12 cellular contexts compared by ENCODE assay signal in genomic region chr5:1325870-1326546, GRCh38. TPM values are rescaled to one million over a fixed set of nuclear protein-coding genes. Genes with fewer than 3 reads are reported as not detected.
DNase-seq lines count a peak whose midpoint lies in the region; ATAC-seq, FAIRE-seq and TF ChIP-seq lines count a peak whose summit lies in the region.
"Had no signal": no experiment of that assay in that cellular context is flagged by ENCODE, and none has a peak within 500 bp of the region (broad histone marks: within the 10 kb centered on the region; RNA-seq: fewer than 3 reads in every experiment).

No MANE protein-coding gene starts in this region.

- no peak overlapping the region for H3K27ac ChIP-seq in testis
- no peak overlapping the region for H3K27ac ChIP-seq in esophagus muscularis mucosa (replicated peaks in 1 of 4)

- H3K27me3 Mint-ChIP-seq in activated naive CD8-positive, alpha-beta T cell treated with anti-CD3 and anti-CD28 coated beads, Interleukin-2, amount 10 ng/mL, durations not matched to agents 7 days and 5 days, result no peaks in the 10 kb centered on the region
- no peaks in the 10 kb centered on the region for H3K27me3 Mint-ChIP-seq in activated naive CD8-positive, alpha-beta T cell treated with anti-CD3 and anti-CD28 coated beads for 36 hours
- no peaks in the 10 kb centered on the region for H3K27me3 Mint-ChIP-seq in stimulated activated naive B cell treated with anti-CD40 and anti-IgM and Interleukin-4, amounts not matched to agents 10 μg/mL and 1 μg/mL and 100 μg/mL, for 72 hours

- no peak for TF ChIP-seq POLR2A in testis (IDR thresholded peaks at IDR 0.05)
- no peak for TF ChIP-seq POLR2A in esophagus muscularis mucosa (IDR thresholded peaks at IDR 0.05; ENCODE audit: low read depth)

- no peak for TF ChIP-seq EP300 in esophagus muscularis mucosa (IDR thresholded peaks at IDR 0.05)

- H3K36me3 Mint-ChIP-seq in activated naive CD8-positive, alpha-beta T cell treated with anti-CD3 and anti-CD28 coated beads, Interleukin-2, amount 10 ng/mL, durations not matched to agents 7 days and 5 days, result peaks cover 11% of the 10 kb centered on the region
- no peaks in the 10 kb centered on the region for H3K36me3 Mint-ChIP-seq in activated naive CD8-positive, alpha-beta T cell treated with anti-CD3 and anti-CD28 coated beads for 36 hours
- peaks cover 46 to 49% of the 10 kb centered on the region in 2 donors for H3K36me3 Mint-ChIP-seq in stimulated activated naive B cell treated with anti-CD40 and anti-IgM and Interleukin-4, amounts not matched to agents 10 μg/mL and 1 μg/mL and 100 μg/mL, for 72 hours

- H3K27ac Mint-ChIP-seq in activated naive CD8-positive, alpha-beta T cell treated with anti-CD3 and anti-CD28 coated beads, Interleukin-2, amount 10 ng/mL, durations not matched to agents 7 days and 5 days, result peak overlapping the region; percentile 22
- H3K27ac Mint-ChIP-seq in activated naive CD8-positive, alpha-beta T cell treated with anti-CD3 and anti-CD28 coated beads for 36 hours, result no peak overlapping the region
- H3K27ac Mint-ChIP-seq in stimulated activated naive B cell treated with anti-CD40 and anti-IgM and Interleukin-4, amounts not matched to agents 10 μg/mL and 1 μg/mL and 100 μg/mL, for 72 hours, result no peak overlapping the region

- no peaks in the 10 kb centered on the region for H3K9me3 ChIP-seq in testis
- H3K9me3 ChIP-seq in esophagus muscularis mucosa, result no peaks in the 10 kb centered on the region
- H3K9me3 ChIP-seq: uterus had no signal

- POLR2A ChIA-PET in activated naive CD8-positive, alpha-beta T cell treated with anti-CD3 and anti-CD28 coated beads, Interleukin-2, amount 10 ng/mL, durations not matched to agents 7 days and 5 days (lab: Charles Lee), result interaction anchor here (1.0 kb wide), 1 partner anchor 10 kb away, joined by 4 read pairs; no protein-coding TSS in a partner anchor

- no peaks in the 10 kb centered on the region for H3K27me3 ChIP-seq in testis
- H3K27me3 ChIP-seq in esophagus muscularis mucosa, result no peaks in the 10 kb centered on the region
- H3K27me3 ChIP-seq: uterus had no signal

- H3K4me3 ChIP-seq in foreskin fibroblast (ENCODE audit: low read depth in 1 of 2, low read length in 2 of 2) (no peak overlapping the region), testis (no peak overlapping the region), esophagus muscularis mucosa (no peak overlapping the region)
- H3K4me3 ChIP-seq: uterus had no signal

- H3K4me1 ChIP-seq in testis, result peaks cover 17% of the 10 kb centered on the region
- peaks cover 0 to 23% (median 11%) of the 10 kb centered on the region in 4 donors for H3K4me1 ChIP-seq in esophagus muscularis mucosa
- H3K4me1 ChIP-seq: uterus had no signal

- TF ChIP-seq CTCF in foreskin fibroblast (IDR thresholded peaks at IDR 0.05; ENCODE audit: low read depth, low read length), result no peak
- TF ChIP-seq CTCF in testis (IDR thresholded peaks at IDR 0.05), result no peak
- TF ChIP-seq CTCF in esophagus muscularis mucosa (IDR thresholded peaks at IDR 0.05), result no peak

- H3K4me1 Mint-ChIP-seq in activated naive CD8-positive, alpha-beta T cell treated with anti-CD3 and anti-CD28 coated beads, Interleukin-2, amount 10 ng/mL, durations not matched to agents 7 days and 5 days, result peaks cover 7% of the 10 kb centered on the region
- no peaks in the 10 kb centered on the region for H3K4me1 Mint-ChIP-seq in activated naive CD8-positive, alpha-beta T cell treated with anti-CD3 and anti-CD28 coated beads for 36 hours
- H3K4me1 Mint-ChIP-seq in stimulated activated naive B cell treated with anti-CD40 and anti-IgM and Interleukin-4, amounts not matched to agents 10 μg/mL and 1 μg/mL and 100 μg/mL, for 72 hours, result peaks cover 9% of the 10 kb centered on the region in 2 donors

- no peak for ATAC-seq in activated naive CD8-positive, alpha-beta T cell treated with anti-CD3 and anti-CD28 coated beads, Interleukin-2, amount 10 ng/mL, durations not matched to agents 7 days and 5 days (ENCODE audit: low read depth)
- no peak for ATAC-seq in GM19035 (IDR thresholded peaks at IDR 0.05; ENCODE audit: unreplicated experiment)
- ATAC-seq in stimulated activated naive B cell treated with anti-CD40 and anti-IgM and Interleukin-4, amounts not matched to agents 10 μg/mL and 1 μg/mL and 100 μg/mL, for 72 hours (replicated peaks), result no peak

- no peak for FAIRE-seq in RCC 7860 (lab: Jason Lieb, UNC)
- FAIRE-seq: islet of Langerhans had no signal

- 85 to 86% methylated on average over 16 to 22 of the region's 22 CpGs for WGBS in testis, 2 donors
- 90% methylated on average over 21 of the region's 22 CpGs for WGBS in esophagus muscularis mucosa

- intact Hi-C loops in testis (cut with DNase I; ENCODE audit: low total_unique reads), result no loop called here
- intact Hi-C loops in esophagus muscularis mucosa (cut with DNase I), result no loop called here

- no peaks in the 10 kb centered on the region for H3K9me3 Mint-ChIP-seq in activated naive CD8-positive, alpha-beta T cell treated with anti-CD3 and anti-CD28 coated beads, Interleukin-2, amount 10 ng/mL, durations not matched to agents 7 days and 5 days
- H3K9me3 Mint-ChIP-seq in activated naive CD8-positive, alpha-beta T cell treated with anti-CD3 and anti-CD28 coated beads for 36 hours, result no peaks in the 10 kb centered on the region
- H3K9me3 Mint-ChIP-seq in stimulated activated naive B cell treated with anti-CD40 and anti-IgM and Interleukin-4, amounts not matched to agents 10 μg/mL and 1 μg/mL and 100 μg/mL, for 72 hours, result no peaks in the 10 kb centered on the region

- no peak overlapping the region for H3K4me3 Mint-ChIP-seq in activated naive CD8-positive, alpha-beta T cell treated with anti-CD3 and anti-CD28 coated beads, Interleukin-2, amount 10 ng/mL, durations not matched to agents 7 days and 5 days
- H3K4me3 Mint-ChIP-seq in activated naive CD8-positive, alpha-beta T cell treated with anti-CD3 and anti-CD28 coated beads for 36 hours, result no peak overlapping the region
- H3K4me3 Mint-ChIP-seq in stimulated activated naive B cell treated with anti-CD40 and anti-IgM and Interleukin-4, amounts not matched to agents 10 μg/mL and 1 μg/mL and 100 μg/mL, for 72 hours, result no peak overlapping the region

- no peak for DNase-seq in activated naive CD8-positive, alpha-beta T cell treated with anti-CD3 and anti-CD28 coated beads, Interleukin-2, amount 10 ng/mL, durations not matched to agents 7 days and 5 days
- DNase-seq in activated naive CD8-positive, alpha-beta T cell treated with anti-CD3 and anti-CD28 coated beads for 36 hours, result no peak
- DNase-seq in RCC 7860 (ENCODE audit: low spot score) (peak; percentile 87), foreskin fibroblast (peak; percentile 44 to 68), testis (peak; percentile 18), esophagus muscularis mucosa (ENCODE audit: extremely low spot score) (no peak)
- no peak for DNase-seq in stimulated activated naive B cell treated with anti-CD40 and anti-IgM and Interleukin-4, amounts not matched to agents 10 μg/mL and 1 μg/mL and 100 μg/mL, for 72 hours
- DNase-seq: amygdala, RPMI8226 had no signal

- no peaks in the 10 kb centered on the region for H3K36me3 ChIP-seq in testis (ENCODE audit: low read depth, missing control alignments)
- H3K36me3 ChIP-seq in esophagus muscularis mucosa, result peaks cover 54 to 73% (median 71%) of the 10 kb centered on the region in 4 donors
- H3K36me3 ChIP-seq: uterus had no signal

RNA-seq across cellular contexts. Expression of gene CLPTM1L, which starts 18.9 kb away (rescaled TPM):
- total RNA-seq in activated naive CD8-positive, alpha-beta T cell treated with anti-CD3 and anti-CD28 coated beads, Interleukin-2, amount 10 ng/mL, durations not matched to agents 7 days and 5 days, result 10 to 100 TPM; 80.9 to 82.7 TPM
- total RNA-seq in activated naive CD8-positive, alpha-beta T cell treated with anti-CD3 and anti-CD28 coated beads for 36 hours, result 10 to 100 TPM; 90.0 to 91.6 TPM
- total RNA-seq in testis, result 100 to 1,000 TPM; 150 to 170 TPM
- polyA plus RNA-seq in testis (ENCODE audit: insufficient read depth, low read depth, low replicate concordance), result 148 TPM
- 100 to 1,000 TPM in 3 of 4 donors, 10 to 100 TPM in 1; 96.9 to 139 (median 126) TPM for total RNA-seq in esophagus muscularis mucosa

RNA-seq across cellular contexts. Expression of gene TERT, which starts 31.1 kb away (rescaled TPM):
- total RNA-seq in activated naive CD8-positive, alpha-beta T cell treated with anti-CD3 and anti-CD28 coated beads, Interleukin-2, amount 10 ng/mL, durations not matched to agents 7 days and 5 days, result under 1 TPM in 1 of 2 experiments, not detected in 1; 0.36 TPM
- 1 to 10 TPM; 6.0 to 6.2 TPM for total RNA-seq in activated naive CD8-positive, alpha-beta T cell treated with anti-CD3 and anti-CD28 coated beads for 36 hours
- total RNA-seq in testis (1 to 10 TPM; 4.4 to 5.5 TPM), esophagus muscularis mucosa (not detected)
- 2.1 TPM for polyA plus RNA-seq in testis (ENCODE audit: insufficient read depth, low read depth, low replicate concordance)

Comparison
In these comparisons a context has a peak if more than half of its experiments do, and no peak if none do; other contexts are left out.
1. DNase-seq: peak in RCC 7860 (single experiment), foreskin fibroblast (2 of 2) and testis (single experiment); none in activated naive CD8-positive, alpha-beta T cell treated with anti-CD3 and anti-CD28 coated beads, Interleukin-2, amount 10 ng/mL, durations not matched to agents 7 days and 5 days (single experiment), activated naive CD8-positive, alpha-beta T cell treated with anti-CD3 and anti-CD28 coated beads for 36 hours (single experiment), esophagus muscularis mucosa (single experiment) and stimulated activated naive B cell treated with anti-CD40 and anti-IgM and Interleukin-4, amounts not matched to agents 10 μg/mL and 1 μg/mL and 100 μg/mL, for 72 hours (single experiment).